In genomic region chr2:215677466-215677865, GRCh38 we compare ENCODE assay signal across 14 cellular contexts.
"Had no signal": no experiment of that assay in that cellular context is flagged by ENCODE, and none has a peak within 500 bp of the region (broad histone marks: within the 10 kb centered on the region; RNA-seq: fewer than 3 reads in every experiment).

No MANE protein-coding gene starts in this region.

- H3K4me3 ChIP-seq: gastrocnemius medialis, left ventricle myocardium inferior, pancreas, stomach, thoracic aorta had no signal

- H3K27ac Mint-ChIP-seq: activated CD4-positive, alpha-beta memory T cell treated with anti-CD3 and anti-CD28 coated beads, Interleukin-2, amount 10 ng/mL, durations not matched to agents 7 days and 5 days; activated CD4-positive, alpha-beta T cell treated with anti-CD3 and anti-CD28 coated beads for 36 hours; activated naive CD8-positive, alpha-beta T cell treated with anti-CD3 and anti-CD28 coated beads, Interleukin-2, amount 10 ng/mL, durations not matched to agents 7 days and 5 days; activated T-cell treated with anti-CD3 and anti-CD28 coated beads, Interleukin-2, amount 50 U/mL, for 72 hours had no signal

- H3K27me3 Mint-ChIP-seq: activated CD4-positive, alpha-beta memory T cell treated with anti-CD3 and anti-CD28 coated beads, Interleukin-2, amount 10 ng/mL, durations not matched to agents 7 days and 5 days; activated CD4-positive, alpha-beta T cell treated with anti-CD3 and anti-CD28 coated beads for 36 hours; activated naive CD8-positive, alpha-beta T cell treated with anti-CD3 and anti-CD28 coated beads, Interleukin-2, amount 10 ng/mL, durations not matched to agents 7 days and 5 days had no signal

- H3K4me3 Mint-ChIP-seq: activated CD4-positive, alpha-beta memory T cell treated with anti-CD3 and anti-CD28 coated beads, Interleukin-2, amount 10 ng/mL, durations not matched to agents 7 days and 5 days; activated CD4-positive, alpha-beta T cell treated with anti-CD3 and anti-CD28 coated beads for 36 hours; activated naive CD8-positive, alpha-beta T cell treated with anti-CD3 and anti-CD28 coated beads, Interleukin-2, amount 10 ng/mL, durations not matched to agents 7 days and 5 days; activated T-cell treated with anti-CD3 and anti-CD28 coated beads, Interleukin-2, amount 50 U/mL, for 72 hours had no signal

- H3K9me3 Mint-ChIP-seq: activated CD4-positive, alpha-beta memory T cell treated with anti-CD3 and anti-CD28 coated beads, Interleukin-2, amount 10 ng/mL, durations not matched to agents 7 days and 5 days had no signal

- DNase-seq: activated CD4-positive, alpha-beta memory T cell treated with anti-CD3 and anti-CD28 coated beads, Interleukin-2, amount 10 ng/mL, durations not matched to agents 7 days and 5 days; activated CD4-positive, alpha-beta T cell treated with anti-CD3 and anti-CD28 coated beads for 36 hours; activated naive CD8-positive, alpha-beta T cell treated with anti-CD3 and anti-CD28 coated beads, Interleukin-2, amount 10 ng/mL, durations not matched to agents 7 days and 5 days; activated T-cell treated with anti-CD3 and anti-CD28 coated beads, Interleukin-2, amount 50 U/mL, for 72 hours; aorta; gastrocnemius medialis; left ventricle myocardium inferior; mesendoderm; pancreas; stimulated activated CD4-positive, alpha-beta T cell treated with anti-CD3 and anti-CD28 coated beads, Interleukin-15, amount 100 ng/mL, for 24 hours; stimulated activated CD4-positive, alpha-beta T cell treated with anti-CD3 and anti-CD28 coated beads, Interleukin-4, amount 100 ng/mL, for 4 hours; stomach; T-helper 9 cell had no signal

- ATAC-seq: activated CD4-positive, alpha-beta T cell treated with anti-CD3 and anti-CD28 coated beads for 36 hours; activated T-cell treated with anti-CD3 and anti-CD28 coated beads, Interleukin-2, amount 50 U/mL, for 72 hours; gastrocnemius medialis; pancreas had no signal
